Comparison of ENCODE assay signal across 12 cellular contexts in the genomic region with DNA sequence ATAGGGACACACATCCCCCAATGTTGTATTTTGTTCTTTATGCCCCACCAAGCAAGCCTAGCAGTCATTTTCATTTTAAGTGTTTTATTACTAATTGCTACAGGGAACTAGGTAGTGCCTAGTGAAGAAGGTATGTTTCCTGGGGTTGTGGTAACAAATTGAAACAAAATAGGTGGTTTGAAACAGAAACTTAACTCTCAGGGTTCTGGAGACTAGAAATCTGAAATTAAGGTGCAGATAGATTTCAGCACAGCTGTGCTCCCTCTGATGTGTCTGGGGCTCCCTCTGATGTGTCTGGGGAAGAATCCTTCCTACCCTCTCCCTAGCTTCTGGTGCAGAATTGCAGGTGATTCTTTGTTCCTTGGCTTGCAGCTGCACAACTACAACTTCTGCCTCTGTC.
DNase-seq lines count a peak whose midpoint lies in the region; ATAC-seq and TF ChIP-seq lines count a peak whose summit lies in the region.
"Had no signal": no experiment of that assay in that cellular context is flagged by ENCODE, and none has a peak within 500 bp of the region (broad histone marks: within the 10 kb centered on the region; RNA-seq: fewer than 3 reads in every experiment).

No MANE protein-coding gene starts in this region.

- H3K4me2 ChIP-seq in mesendoderm (ENCODE audit: low read length), result no peak overlapping the region

- H3K23ac ChIP-seq in mesendoderm (ENCODE audit: low read length), result no peak overlapping the region

- H3K18ac ChIP-seq in mesendoderm (ENCODE audit: low read length), result no peak overlapping the region

- H3K4me3 ChIP-seq in mesendoderm (ENCODE audit: low read length), result no peak overlapping the region

- H4K5ac ChIP-seq in mesendoderm (ENCODE audit: low read length), result no peak overlapping the region

- H3K79me1 ChIP-seq in mesendoderm (ENCODE audit: low read length), result peaks cover 2% of the 10 kb centered on the region

- no peak for TF ChIP-seq POLR2A in GM18505 (IDR thresholded peaks at IDR 0.05; ENCODE audit: borderline replicate concordance, extremely low read depth, insufficient read depth, insufficient read length)

- ATAC-seq in GM18505 (IDR thresholded peaks at IDR 0.05; ENCODE audit: unreplicated experiment) (peak; percentile 87), GM19452 (IDR thresholded peaks at IDR 0.05; ENCODE audit: unreplicated experiment) (peak; percentile 89), HG02938 (IDR thresholded peaks at IDR 0.05; ENCODE audit: unreplicated experiment) (peak; percentile 97)

- H3K9me3 ChIP-seq in KOPT-K1 (ENCODE audit: insufficient read depth, low read length, poor library complexity, severe bottlenecking), result peaks cover 11% of the 10 kb centered on the region

- no peaks in the 10 kb centered on the region for H3K4me1 ChIP-seq in mesendoderm (ENCODE audit: control insufficient read depth, low read depth, low read length)

- H3K27me3 ChIP-seq in mesendoderm (ENCODE audit: insufficient read depth, low read length, poor library complexity), result no peaks in the 10 kb centered on the region

- H3K9ac ChIP-seq in mesendoderm (ENCODE audit: low read length), result no peak overlapping the region

- DNase-seq in stimulated activated CD8-positive, alpha-beta memory T cell treated with anti-CD3 and anti-CD28 coated beads, Interleukin-4, amount 100 ng/mL, for 48 hours, result no peak
- no peak for DNase-seq in activated CD8-positive, alpha-beta memory T cell treated with anti-CD3 and anti-CD28 coated beads, Interleukin-2, amount 50 U/mL, for 4 hours
- DNase-seq in mesendoderm, result no peak
- no peak for DNase-seq in HuH-7.5 (ENCODE audit: low spot score)
- DNase-seq: Calu3; NCI-H2081 treated with DMSO at 0.1 percent for 48 hours; nucleus accumbens; stimulated activated CD4-positive, alpha-beta T cell treated with anti-CD3 and anti-CD28 coated beads, Interleukin-4, amount 100 ng/mL, for 4 hours had no signal

- no peak overlapping the region for H3K56ac ChIP-seq in mesendoderm (ENCODE audit: low read length)

- H3K27ac ChIP-seq in KOPT-K1 (ENCODE audit: low read depth, low read length, poor library complexity, severe bottlenecking), result peak overlapping the region; percentile 27
- H3K27ac ChIP-seq in mesendoderm (ENCODE audit: low read depth, low read length), result no peak overlapping the region

- no peaks in the 10 kb centered on the region for H3K36me3 ChIP-seq in KOPT-K1 (ENCODE audit: insufficient read depth, low read length)
- H3K36me3 ChIP-seq in mesendoderm (ENCODE audit: control insufficient read depth, insufficient read depth, low read length), result no peaks in the 10 kb centered on the region

- no peak overlapping the region for H4K8ac ChIP-seq in mesendoderm (ENCODE audit: low read depth, low read length)

- no peak overlapping the region for H2BK15ac ChIP-seq in mesendoderm (replicated peaks; ENCODE audit: low read depth)

- no peak overlapping the region for H3K4ac ChIP-seq in mesendoderm (ENCODE audit: low read depth, low read length)

- no peak overlapping the region for H2AK5ac ChIP-seq in mesendoderm (ENCODE audit: low read length)

- H2BK5ac ChIP-seq in mesendoderm (ENCODE audit: low read length), result no peak overlapping the region

- H2BK120ac ChIP-seq in mesendoderm (ENCODE audit: low read depth, low read length), result no peak overlapping the region

- H3K79me2 ChIP-seq in mesendoderm (ENCODE audit: control insufficient read depth, insufficient read depth, low read length), result peaks cover 2% of the 10 kb centered on the region
